12 cellular contexts compared by ENCODE assay signal in the genomic region with DNA sequence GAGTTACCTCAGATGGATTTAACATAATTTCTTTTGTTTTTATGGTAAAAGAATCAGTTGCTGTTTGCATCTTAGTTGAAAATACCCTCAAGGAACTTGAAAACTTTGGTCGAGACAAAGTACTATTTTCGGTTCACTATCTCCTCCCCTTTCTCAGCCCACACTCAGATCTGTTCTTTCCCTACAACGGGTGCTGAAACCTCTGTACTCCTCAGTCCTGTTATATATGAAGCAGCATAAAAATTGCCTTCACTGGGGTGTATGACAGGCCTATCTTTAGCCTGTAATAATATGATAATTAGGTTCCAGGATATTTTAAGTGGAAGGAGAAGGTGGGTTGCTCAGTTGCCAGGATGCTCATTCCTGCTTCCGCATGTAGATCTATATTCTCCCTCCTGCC.
A peak's percentile ranks its signal among the peaks of the same experiment; 100 is the strongest.
DNase-seq lines count a peak whose midpoint lies in the region; ATAC-seq and TF ChIP-seq lines count a peak whose summit lies in the region.
"Had no signal": no experiment of that assay in that cellular context is flagged by ENCODE, and none has a peak within 500 bp of the region (broad histone marks: within the 10 kb centered on the region; RNA-seq: fewer than 3 reads in every experiment).

No MANE protein-coding gene starts in this region.

- no peak for TF ChIP-seq CTCF in GM12864 (IDR thresholded peaks at IDR 0.05; ENCODE audit: low read depth, low read length, missing control alignments)

- peak; percentile 97 for ATAC-seq in GM19035 (IDR thresholded peaks at IDR 0.05; ENCODE audit: unreplicated experiment)
- peak; percentile 98 for ATAC-seq in GM21723 (IDR thresholded peaks at IDR 0.05; ENCODE audit: unreplicated experiment)
- peak; percentile 65 for ATAC-seq in HG03135 (IDR thresholded peaks at IDR 0.05; ENCODE audit: unreplicated experiment)
- ATAC-seq: activated CD8-positive, alpha-beta T cell treated with anti-CD3 and anti-CD28 coated beads for 36 hours had no signal

- in situ Hi-C loops in G401 (cut with HindIII; ENCODE audit: low sequenced_read_pairs): no loop called here

- peak; percentile 39 for DNase-seq in GM12864 (ENCODE audit: low read depth)
- no peak for DNase-seq in NCI-H1694 treated with DMSO at 0.1 percent for 48 hours (lab: John Stamatoyannopoulos, UW)
- DNase-seq in G401 (ENCODE audit: low spot score): no peak
- no peak for DNase-seq in AML-193 (lab: John Stamatoyannopoulos, UW)
- no peak for DNase-seq in NCI-H524 (lab: John Stamatoyannopoulos, UW)
- DNase-seq: activated CD8-positive, alpha-beta T cell treated with anti-CD3 and anti-CD28 coated beads for 36 hours; activated naive CD8-positive, alpha-beta T cell treated with anti-CD3 and anti-CD28 coated beads for 36 hours; DMS153 had no signal

- H3K4me3 ChIP-seq in GM12864 (ENCODE audit: low read depth, low read length): no peak overlapping the region
- H3K4me3 ChIP-seq: suprapubic skin had no signal
